1 cellular context compared by ENCODE assay signal in the genomic region with DNA sequence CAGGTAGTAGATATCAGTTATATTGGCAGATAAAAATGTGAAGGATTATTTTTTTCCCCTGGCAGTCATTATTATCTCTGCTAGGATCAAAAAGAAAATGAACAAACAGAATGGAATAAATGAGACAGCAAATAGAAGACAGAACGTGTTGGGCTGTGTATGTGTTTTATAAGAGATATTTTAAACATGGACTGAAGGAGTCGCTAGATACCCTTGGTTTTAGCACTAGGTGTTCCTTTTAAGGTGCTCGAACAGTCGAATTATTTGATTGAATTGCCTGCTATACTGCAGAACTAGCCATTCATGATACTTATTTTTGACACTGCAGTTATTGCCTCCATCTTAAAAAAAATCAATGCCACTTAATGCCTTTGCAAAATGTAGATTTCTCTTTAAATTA.
TF ChIP-seq lines count a peak whose summit lies in the region.

No MANE protein-coding gene starts in this region.

TF ChIP-seq in GM12878, 131 proteins besides CTCF, POLR2A, EP300 and RAD21 (continued from another document):
- no peak for TF ChIP-seq BRCA1 (IDR thresholded peaks at IDR 0.05; ENCODE audit: low read depth, low read length)
- TF ChIP-seq SIN3A (IDR thresholded peaks at IDR 0.05; ENCODE audit: low read depth, low read length) = no peak
- TF ChIP-seq KAT2A (conservative IDR thresholded peaks at IDR 0.05; ENCODE audit: control insufficient read depth, low read depth, low read length) = no peak
- TF ChIP-seq CHD1 (IDR thresholded peaks at IDR 0.05; ENCODE audit: low read depth, low read length) = no peak
TF ChIP-seq in GM12878: peak in this region for 0.
